25 cellular contexts compared by ENCODE assay signal in the genomic region with DNA sequence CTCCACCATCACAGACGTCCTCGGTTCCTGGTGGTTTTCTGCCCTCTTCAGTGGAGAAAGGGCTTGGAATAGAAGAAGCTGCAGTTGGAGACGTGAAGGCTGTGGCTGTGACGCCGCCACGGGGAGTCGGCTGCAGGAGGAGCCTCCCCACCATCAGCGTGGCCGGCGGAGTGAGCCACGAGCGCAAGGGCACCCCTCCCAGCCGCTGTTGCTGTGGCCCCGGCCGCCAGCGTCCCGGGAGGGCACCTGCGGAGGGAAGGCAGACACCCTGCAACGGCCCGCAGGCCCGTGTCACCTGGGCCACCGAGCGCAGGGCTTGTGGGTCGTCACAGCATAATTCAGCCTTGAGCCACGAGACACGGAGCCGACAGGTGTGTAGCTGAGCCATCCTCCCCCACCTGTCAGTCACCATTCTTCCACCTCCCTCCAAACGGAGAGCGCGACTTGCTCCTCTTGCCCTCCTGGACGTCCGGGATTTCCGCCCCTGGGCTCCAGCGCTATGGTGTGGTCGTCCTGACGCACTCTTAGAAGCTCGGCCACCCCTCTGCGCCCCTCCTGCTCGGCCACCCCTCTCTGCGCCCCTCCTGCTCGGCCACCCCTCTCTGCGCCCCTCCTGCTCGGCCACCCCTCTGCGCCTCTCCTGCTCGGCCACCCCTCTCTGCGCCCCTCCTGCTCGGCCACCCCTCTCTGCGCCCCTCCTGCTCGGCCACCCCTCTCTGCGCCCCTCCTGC.
"Had no signal": no experiment of that assay in that cellular context is flagged by ENCODE, and none has a peak within 500 bp of the region (broad histone marks: within the 10 kb centered on the region; RNA-seq: fewer than 3 reads in every experiment).

No MANE protein-coding gene starts in this region.

- H3K36me3 ChIP-seq: left lung, neutrophil, ovary, prostate gland, thyroid gland, transverse colon, upper lobe of left lung had no signal

- H3K4me3 ChIP-seq: left lung, lung, ovary, prostate gland, skin epidermis, stomach, thyroid gland, transverse colon, upper lobe of left lung had no signal

- DNase-seq: hippocampal formation; left colon; left lung; naive thymus-derived CD8-positive, alpha-beta T cell; occipital lobe; ovary; retina; right cardiac atrium; stimulated activated CD4-positive, alpha-beta T cell treated with anti-CD3 and anti-CD28 coated beads, Interleukin-12 subunit alpha, Interleukin-12 subunit beta, amount 100 ng/mL, for 4 hours; stimulated activated CD4-positive, alpha-beta T cell treated with anti-CD3 and anti-CD28 coated beads, Interleukin-15, amount 100 ng/mL, for 24 hours; stimulated activated CD4-positive, alpha-beta T cell treated with anti-CD3 and anti-CD28 coated beads, Interleukin-2, amount 100 ng/mL, for 24 hours; stimulated activated CD4-positive, alpha-beta T cell treated with anti-CD3 and anti-CD28 coated beads, Interleukin-4, amount 100 ng/mL, for 1 hour; stimulated activated naive B cell treated with anti-CD40 and anti-IgM and Interleukin-4, amounts not matched to agents 10 μg/mL and 1 μg/mL and 100 μg/mL, for 72 hours; stimulated activated naive CD8-positive, alpha-beta T cell treated with anti-CD3 and anti-CD28 coated beads, Interleukin-15, Interleukin-2, amounts not matched to agents 100 U/mL and 50 U/mL, for 24 hours; stomach; testis; thyroid gland; transverse colon; upper lobe of left lung had no signal

- H3K27ac ChIP-seq: left lung, neutrophil, ovary, prostate gland, skin epidermis, stomach, testis, thyroid gland, transverse colon, upper lobe of left lung had no signal

- H3K27me3 ChIP-seq: neutrophil, ovary, testis, thyroid gland, transverse colon, upper lobe of left lung had no signal

- ATAC-seq: left colon; left lung; naive thymus-derived CD8-positive, alpha-beta T cell; right cardiac atrium; sciatic nerve; stimulated activated naive B cell treated with anti-CD40 and anti-IgM and Interleukin-4, amounts not matched to agents 10 μg/mL and 1 μg/mL and 100 μg/mL, for 72 hours; stimulated activated naive CD8-positive, alpha-beta T cell treated with anti-CD3 and anti-CD28 coated beads, Interleukin-15, Interleukin-2, amounts not matched to agents 100 U/mL and 50 U/mL, for 24 hours had no signal

- H3K4me1 ChIP-seq: left lung, prostate gland, stomach, testis, thyroid gland, transverse colon, upper lobe of left lung had no signal

- H3K9me3 ChIP-seq: left lung, neutrophil, ovary, prostate gland, stomach, testis, thyroid gland, transverse colon, upper lobe of left lung had no signal

- FAIRE-seq: keratinocyte had no signal
